ENCODE assay signal across 8 cellular contexts in the genomic region with DNA sequence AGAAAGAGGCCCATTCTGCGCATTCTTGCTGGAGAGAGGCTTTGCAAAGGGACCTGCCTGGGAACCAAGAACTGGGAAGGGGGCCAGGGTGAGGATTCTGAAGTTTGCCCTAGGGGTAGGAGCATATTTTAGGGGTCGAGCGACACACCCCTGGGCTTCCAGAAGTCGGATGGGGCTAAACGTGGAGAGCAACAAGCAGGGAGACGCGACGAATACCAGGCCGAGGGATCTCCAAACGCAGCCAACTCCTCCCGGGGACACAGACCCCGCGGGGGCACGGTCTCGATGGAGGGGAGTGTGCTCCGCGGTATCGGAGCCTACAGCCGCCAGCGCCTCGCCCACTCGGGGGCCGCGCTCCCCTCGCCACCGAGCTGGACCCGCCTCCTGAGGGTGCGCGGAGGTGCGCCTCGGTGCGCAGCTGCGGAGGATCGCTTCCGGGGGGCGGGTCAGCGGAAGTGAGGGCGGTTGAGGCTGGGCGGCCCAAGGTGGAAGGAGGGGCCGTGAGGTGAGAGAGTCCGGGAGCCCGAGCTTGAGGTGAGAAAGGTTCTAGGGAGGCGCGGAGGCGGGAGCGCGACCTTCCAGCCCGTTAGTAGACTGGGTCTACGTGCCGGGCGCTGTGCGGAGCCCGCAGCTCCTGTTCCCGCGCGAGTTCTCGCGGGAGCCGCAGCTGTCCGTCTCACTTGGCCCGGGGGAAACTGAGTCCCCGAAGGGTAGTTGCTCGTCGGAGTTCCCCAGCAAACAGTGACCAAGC. TPM values are rescaled to one million over a fixed set of nuclear protein-coding genes. Genes with fewer than 3 reads are reported as not detected.
DNase-seq lines count a peak whose midpoint lies in the region; ATAC-seq, FAIRE-seq and TF ChIP-seq lines count a peak whose summit lies in the region.

TSS of gene MTFR1L (plus strand) at position 459 of the 751 bp plus-strand sequence. CDS start 3,151 bp downstream, outside the sequence.

- POLR2A ChIA-PET in A549 (lab: Yijun Ruan, JAX): interaction anchor here (0.5 to 1.3 kb wide), 6 partner anchors 10 to 1444 kb away, joined by 3 to 4 read pairs (median 3); partner anchors contain the start of gene RSRP1

- H3K27ac ChIP-seq in A549 (peak within 1 kb of the TSS; percentile 89), mammary epithelial cell (ENCODE audit: insufficient read depth, low read depth, low read length) (peak within 1 kb of the TSS; percentile 73)

- CTCF ChIA-PET in A549 (lab: Yijun Ruan, JAX): interaction anchor here (0.6 to 1.7 kb wide), 6 partner anchors 9 to 75 kb away, joined by 3 to 7 read pairs (median 4); no protein-coding TSS in a partner anchor
- CTCF ChIA-PET in mammary epithelial cell (lab: Charles Lee; ENCODE audit: low non-redundant PET): interaction anchor here (0.6 kb wide), 1 partner anchor 200 kb away, joined by 4 read pairs; no protein-coding TSS in a partner anchor

- H3K36me3 ChIP-seq in mammary epithelial cell (ENCODE audit: insufficient read depth, low read length): no peaks in the 10 kb centered on the region

- in situ Hi-C loops in mammary epithelial cell (cut with MboI; ENCODE audit: low sequenced_read_pairs in 2 of 2): loop anchor here in 1 of 2 donors (10.0 to 25.0 kb wide), 2 partner anchors 175 to 582 kb away; partner anchors contain the start of genes PAFAH2, RSRP1 and SYF2

- DNase-seq in A549 (ENCODE audit: low read depth in 1 of 2, low spot score in 1 of 2) (peak; percentile 68 to 86), NCI-H2171 treated with DMSO at 0.1 percent for 48 hours (lab: John Stamatoyannopoulos, UW) (peak; percentile 84), mammary epithelial cell (peak; percentile 90), inferior parietal cortex (ENCODE audit: extremely low spot score) (peak; percentile 86)
- DNase-seq in stimulated activated CD4-positive, alpha-beta T cell treated with anti-CD3 and anti-CD28 coated beads, Interleukin-12 subunit alpha, Interleukin-12 subunit beta, amount 100 ng/mL, for 24 hours (ENCODE audit: low read depth in 2 of 2): peak; percentile 88 to 92

- peak within 1 kb of the TSS; percentile 87 for H3K9ac ChIP-seq in mammary epithelial cell (ENCODE audit: insufficient read depth, low read length)

- no peak for TF ChIP-seq EP300 in A549 (IDR thresholded peaks at IDR 0.05)

- TF ChIP-seq POLR2A in A549 (IDR thresholded peaks at IDR 0.05; ENCODE audit: low read length): peak; percentile 66

- ATAC-seq in A549 (peak; percentile 86 to 95), GM18511 (IDR thresholded peaks at IDR 0.05; ENCODE audit: unreplicated experiment) (peak; percentile 86), HG02981 (IDR thresholded peaks at IDR 0.05; ENCODE audit: unreplicated experiment) (peak; percentile 76)

- H3K27me3 ChIP-seq in mammary epithelial cell (ENCODE audit: insufficient read depth, low read length): no peaks in the 10 kb centered on the region

- H3K9me3 ChIP-seq in A549 (no peaks in the 10 kb centered on the region), mammary epithelial cell (replicated peaks; ENCODE audit: insufficient read depth, low read length) (no peaks in the 10 kb centered on the region)

- no peak for FAIRE-seq in A549 (lab: Jason Lieb, UNC)

- no TSS peak for BruUV-seq in mammary epithelial cell (replicated peaks; lab: Mats Ljungman, UMichigan)

- H4K20me1 ChIP-seq in mammary epithelial cell (ENCODE audit: insufficient read depth, low read length): no peaks in the 10 kb centered on the region

- H3K79me2 ChIP-seq in mammary epithelial cell (ENCODE audit: insufficient read depth, low read length): peaks cover 39% of the 10 kb centered on the region

- intact Hi-C loops in mammary epithelial cell (cut with micrococcal nuclease): loop anchor here (1.0 to 10.0 kb wide), 3 partner anchors 71 to 575 kb away; partner anchors contain the start of genes PAFAH2 and RSRP1

- peak within 1 kb of the TSS; percentile 86 for H2AFZ ChIP-seq in mammary epithelial cell (ENCODE audit: low read depth, low read length)

- WGBS in A549 (ENCODE audit: missing lambda C conversion rate): 6% methylated on average over 9 of the region's 64 CpGs
- WGBS in mammary epithelial cell (ENCODE audit: low coverage, missing lambda C conversion rate): under 1% methylated on average over 13 of the region's 64 CpGs

- H3K4me1 ChIP-seq in A549: peaks cover 13% of the 10 kb centered on the region
- peaks cover 23% of the 10 kb centered on the region for H3K4me1 ChIP-seq in mammary epithelial cell (ENCODE audit: insufficient read depth, low read length)

- dilution Hi-C loops in mammary epithelial cell (cut with HindIII; ENCODE audit: low sequenced_read_pairs): no loop called here

- H3K4me3 ChIP-seq in A549 (peak within 1 kb of the TSS; percentile 81), WI38 (ENCODE audit: low read depth, low read length) (peak within 1 kb of the TSS; percentile 77), mammary epithelial cell (replicated peaks in 1 of 3; ENCODE audit: insufficient read depth in 1 of 3, low read depth in 2 of 3, low read length in 3 of 3) (peak within 1 kb of the TSS; percentile 72 to 90 (median 88))

- no peak for TF ChIP-seq RAD21 in A549 (conservative IDR thresholded peaks at IDR 0.05 in 1 of 2, IDR thresholded peaks at IDR 0.05 in 1 of 2)

- TF ChIP-seq CTCF in A549 (IDR thresholded peaks at IDR 0.05) (no peak), WI38 (IDR thresholded peaks at IDR 0.05; ENCODE audit: low read depth, low read length) (no peak), mammary epithelial cell (conservative IDR thresholded peaks at IDR 0.05 in 1 of 2, IDR thresholded peaks at IDR 0.05 in 1 of 2; ENCODE audit: extremely low read depth in 1 of 2, insufficient read depth in 1 of 2, low read depth in 1 of 2, low read length in 2 of 2) (no peak)

- H3K4me2 ChIP-seq in A549: peak within 1 kb of the TSS; percentile 83
- H3K4me2 ChIP-seq in mammary epithelial cell (ENCODE audit: insufficient read depth, low read depth, low read length): peak within 1 kb of the TSS; percentile 94

TF ChIP-seq in A549, 52 proteins besides CTCF, POLR2A, EP300 and RAD21 (continues in another document):
- TF ChIP-seq CHD2 (IDR thresholded peaks at IDR 0.05; ENCODE audit: low read length, partially characterized antibody) (peak; percentile 89), BCL3 (IDR thresholded peaks at IDR 0.05) (peak; percentile 39; the same call in 1 of the 3 replicates), REST (IDR thresholded peaks at IDR 0.05) (peak; percentile 93), MAX (IDR thresholded peaks at IDR 0.05) (peak; percentile 45), PHF8 (IDR thresholded peaks at IDR 0.05; ENCODE audit: borderline replicate concordance, low read depth) (no peak; the same call in 1 of the 2 replicates), KDM1A (IDR thresholded peaks at IDR 0.05; ENCODE audit: low read depth) (no peak), JUN (IDR thresholded peaks at IDR 0.05) (peak in 1 of 2 experiments; percentile 7; a peak in 1 of 5 replicates)
- TF ChIP-seq, protein P1, sequence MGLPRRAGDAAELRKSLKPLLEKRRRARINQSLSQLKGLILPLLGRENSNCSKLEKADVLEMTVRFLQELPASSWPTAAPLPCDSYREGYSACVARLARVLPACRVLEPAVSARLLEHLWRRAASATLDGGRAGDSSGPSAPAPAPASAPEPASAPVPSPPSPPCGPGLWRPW (IDR thresholded peaks at IDR 0.05): no peak

RNA-seq across cellular contexts. Expression of gene MTFR1L, which starts in this region (rescaled TPM):
- polyA plus RNA-seq in A549 (2011; rRNA removed): 26.1 and 33.0 TPM in 2 replicates
- 27.5 and 30.1 TPM in 2 replicates for polyA plus RNA-seq in A549 (2012; cell fraction: cytosol; rRNA removed)
- 24.6 and 27.8 TPM in 2 replicates for polyA plus RNA-seq in A549 (2012; cell fraction: nucleus; rRNA removed)
- 24.7 to 26.1 TPM (median 25.9 TPM) in 3 replicates for polyA plus RNA-seq in A549 (2017; fragmentation: RNase III; extraction: RNeasy Plus Mini Kit Qiagen cat#74134 plus additional on column Dnase treatment)
- 25.7 and 29.3 TPM in 2 replicates for polyA minus RNA-seq in A549 (2011; rRNA and poly(A)+ RNA removed)
- total RNA-seq in mammary epithelial cell: 10 to 100 TPM; 31.2 to 39.0 TPM
- polyA plus RNA-seq in mammary epithelial cell: 27.1 TPM
- polyA minus RNA-seq in mammary epithelial cell: 44.1 TPM

Comparison
In these comparisons a context has a peak if more than half of its experiments do, and no peak if none do; other contexts are left out.
1. Peak in every context shown above with its lines: DNase-seq, ATAC-seq, H3K4me3 ChIP-seq and H3K27ac ChIP-seq.